ENCODE assay signal across 1 cellular context in genomic region chr15:70196314-70197291, GRCh38.
TF ChIP-seq lines count a peak whose summit lies in the region.

No MANE protein-coding gene starts in this region.

TF ChIP-seq in HepG2, 621 proteins besides CTCF, POLR2A, EP300 and RAD21 (continued from another document and continues in another):
- TF ChIP-seq MLX (CRISPR knock-in tag; IDR thresholded peaks at IDR 0.05) (no peak), POLR2AphosphoS5 (IDR thresholded peaks at IDR 0.05; ENCODE audit: low read depth, low read length) (no peak), ZNF512B (CRISPR knock-in tag; IDR thresholded peaks at IDR 0.05; ENCODE audit: borderline replicate concordance) (no peak), ZNF501 (CRISPR knock-in tag; IDR thresholded peaks at IDR 0.05) (no peak), ZBTB25 (CRISPR knock-in tag; IDR thresholded peaks at IDR 0.05) (no peak), MATR3 (CRISPR knock-in tag; IDR thresholded peaks at IDR 0.05) (no peak), ZNF260 (CRISPR knock-in tag; IDR thresholded peaks at IDR 0.05; ENCODE audit: borderline replicate concordance, low read depth) (no peak), RFX3 (CRISPR knock-in tag; IDR thresholded peaks at IDR 0.05) (no peak), ARNT (IDR thresholded peaks at IDR 0.05) (no peak), ZNF232 (CRISPR knock-in tag; IDR thresholded peaks at IDR 0.05; ENCODE audit: borderline replicate concordance) (no peak), ZNF615 (CRISPR knock-in tag; IDR thresholded peaks at IDR 0.05; ENCODE audit: borderline replicate concordance) (no peak), ARNTL (CRISPR knock-in tag; IDR thresholded peaks at IDR 0.05) (no peak), CCAR2 (optimal IDR thresholded peaks at IDR 0.05; ENCODE audit: low read depth, low read length) (no peak), FLYWCH1 (CRISPR knock-in tag; IDR thresholded peaks at IDR 0.05) (no peak), SMAD9 (CRISPR knock-in tag; IDR thresholded peaks at IDR 0.05) (no peak), CEBPG (CRISPR knock-in tag; IDR thresholded peaks at IDR 0.05) (peak; percentile 91), THAP8 (CRISPR knock-in tag; IDR thresholded peaks at IDR 0.05; ENCODE audit: borderline replicate concordance) (0 out of 2 replicates have a peak, but pooled peaks have one; percentile 55), BATF2 (CRISPR knock-in tag; IDR thresholded peaks at IDR 0.05) (no peak), RBFOX2 (IDR thresholded peaks at IDR 0.05; ENCODE audit: low read depth, low read length) (no peak), ZNF33A (CRISPR knock-in tag; IDR thresholded peaks at IDR 0.05; ENCODE audit: borderline replicate concordance) (no peak), GATAD2A (CRISPR knock-in tag; IDR thresholded peaks at IDR 0.05) (peak; percentile 56; the same call in 1 of the 2 replicates), ZNF775 (CRISPR knock-in tag; IDR thresholded peaks at IDR 0.05; ENCODE audit: borderline replicate concordance) (no peak), SALL1 (CRISPR knock-in tag; IDR thresholded peaks at IDR 0.05) (peak; percentile 65; the same call in 1 of the 2 replicates), MAFK (conservative IDR thresholded peaks at IDR 0.05 in 1 of 2, IDR thresholded peaks at IDR 0.05 in 1 of 2; ENCODE audit: low read length in 2 of 2) (no peak), ZNF761 (CRISPR knock-in tag; conservative IDR thresholded peaks at IDR 0.05) (no peak), SNAI1 (CRISPR knock-in tag; IDR thresholded peaks at IDR 0.05; ENCODE audit: borderline replicate concordance) (no peak), HINFP (CRISPR knock-in tag; IDR thresholded peaks at IDR 0.05; ENCODE audit: low read depth) (no peak; the same call in 1 of the 2 replicates), PHF8 (CRISPR knock-in tag; IDR thresholded peaks at IDR 0.05) (peak; percentile 14; the same call in 1 of the 2 replicates), RFXANK (CRISPR knock-in tag; IDR thresholded peaks at IDR 0.05) (no peak), ZSCAN5A (CRISPR knock-in tag; IDR thresholded peaks at IDR 0.05; ENCODE audit: borderline replicate concordance) (no peak), ZNF747 (CRISPR knock-in tag; IDR thresholded peaks at IDR 0.05; ENCODE audit: borderline replicate concordance) (peak; percentile 26; the same call in 1 of the 2 replicates), DNMT3B (CRISPR knock-in tag; conservative IDR thresholded peaks at IDR 0.05) (no peak), ZBTB40 (IDR thresholded peaks at IDR 0.05) (no peak), ZBTB40 (CRISPR knock-in tag; IDR thresholded peaks at IDR 0.05) (no peak), MTF2 (CRISPR knock-in tag; IDR thresholded peaks at IDR 0.05; ENCODE audit: borderline replicate concordance) (no peak), HDAC1 (CRISPR knock-in tag; IDR thresholded peaks at IDR 0.05) (peak; percentile 65), TSC22D2 (CRISPR knock-in tag; IDR thresholded peaks at IDR 0.05; ENCODE audit: borderline replicate concordance) (no peak), NR3C1 (CRISPR knock-in tag; IDR thresholded peaks at IDR 0.05) (no peak), ZNF776 (CRISPR knock-in tag; IDR thresholded peaks at IDR 0.05) (no peak), IRF2 (CRISPR knock-in tag; IDR thresholded peaks at IDR 0.05) (no peak), FOXK2 (IDR thresholded peaks at IDR 0.05) (no peak)
